ENCODE assay signal across 10 cellular contexts in genomic region chr17:44352922-44353655, GRCh38. TPM values are rescaled to one million over a fixed set of nuclear protein-coding genes. Genes with fewer than 3 reads are reported as not detected.
A peak's percentile ranks its signal among the peaks of the same experiment; 100 is the strongest.
DNase-seq lines count a peak whose midpoint lies in the region; ATAC-seq and TF ChIP-seq lines count a peak whose summit lies in the region.
"Had no signal": no experiment of that assay in that cellular context is flagged by ENCODE, and none has a peak within 500 bp of the region (broad histone marks: within the 10 kb centered on the region; RNA-seq: fewer than 3 reads in every experiment).

No MANE protein-coding gene starts in this region.

- H3K27ac Mint-ChIP-seq in activated naive CD4-positive, alpha-beta T cell treated with anti-CD3 and anti-CD28 coated beads, Interleukin-2, amount 50 U/mL, for 24 hours: no peak overlapping the region
- peak overlapping the region; percentile 48 for H3K27ac Mint-ChIP-seq in activated naive CD8-positive, alpha-beta T cell treated with anti-CD3 and anti-CD28 coated beads, Interleukin-2, amount 10 ng/mL, durations not matched to agents 7 days and 5 days
- H3K27ac Mint-ChIP-seq in memory B cell (no peak overlapping the region), type B pancreatic cell (no peak overlapping the region)

- peaks cover 8% of the 10 kb centered on the region for H3K4me1 Mint-ChIP-seq in activated naive CD4-positive, alpha-beta T cell treated with anti-CD3 and anti-CD28 coated beads, Interleukin-2, amount 50 U/mL, for 24 hours
- peaks cover 9% of the 10 kb centered on the region for H3K4me1 Mint-ChIP-seq in activated naive CD8-positive, alpha-beta T cell treated with anti-CD3 and anti-CD28 coated beads, Interleukin-2, amount 10 ng/mL, durations not matched to agents 7 days and 5 days
- peaks cover 24% of the 10 kb centered on the region for H3K4me1 Mint-ChIP-seq in memory B cell
- peaks cover 4% of the 10 kb centered on the region for H3K4me1 Mint-ChIP-seq in type B pancreatic cell (ENCODE audit: unreplicated experiment)

- ATAC-seq in activated naive CD8-positive, alpha-beta T cell treated with anti-CD3 and anti-CD28 coated beads, Interleukin-2, amount 10 ng/mL, durations not matched to agents 7 days and 5 days (ENCODE audit: low read depth): no peak
- ATAC-seq in memory B cell (ENCODE audit: low read depth): no peak
- ATAC-seq in HG03571 (IDR thresholded peaks at IDR 0.05; ENCODE audit: unreplicated experiment): no peak
- ATAC-seq in GM18858 (IDR thresholded peaks at IDR 0.05; ENCODE audit: unreplicated experiment): no peak

- no peak for DNase-seq in activated naive CD4-positive, alpha-beta T cell (lab: John Stamatoyannopoulos, UW)
- no peak for DNase-seq in activated naive CD8-positive, alpha-beta T cell treated with anti-CD3 and anti-CD28 coated beads, Interleukin-2, amount 10 ng/mL, durations not matched to agents 7 days and 5 days
- DNase-seq in memory B cell (ENCODE audit: low spot score in 2 of 2) (no peak), type B pancreatic cell (ENCODE audit: extremely low spot score, unreplicated experiment) (no peak), HPDE6-E6E7 (ENCODE audit: extremely low spot score) (no peak)

- POLR2A ChIA-PET in activated naive CD8-positive, alpha-beta T cell treated with anti-CD3 and anti-CD28 coated beads, Interleukin-2, amount 10 ng/mL, durations not matched to agents 7 days and 5 days (lab: Charles Lee): interaction anchor here (0.6 to 1.2 kb wide), 3 partner anchors 131 to 178 kb away, joined by 3 read pairs; no protein-coding TSS in a partner anchor

- no peak for TF ChIP-seq CTCF in type B pancreatic cell (conservative IDR thresholded peaks at IDR 0.05)

- H3K9me3 Mint-ChIP-seq in activated naive CD4-positive, alpha-beta T cell treated with anti-CD3 and anti-CD28 coated beads, Interleukin-2, amount 50 U/mL, for 24 hours: no peaks in the 10 kb centered on the region
- no peaks in the 10 kb centered on the region for H3K9me3 Mint-ChIP-seq in activated naive CD8-positive, alpha-beta T cell treated with anti-CD3 and anti-CD28 coated beads, Interleukin-2, amount 10 ng/mL, durations not matched to agents 7 days and 5 days
- H3K9me3 Mint-ChIP-seq in memory B cell: no peaks in the 10 kb centered on the region
- H3K9me3 Mint-ChIP-seq in type B pancreatic cell: no peaks in the 10 kb centered on the region

- H3K4me3 Mint-ChIP-seq in activated naive CD4-positive, alpha-beta T cell treated with anti-CD3 and anti-CD28 coated beads, Interleukin-2, amount 50 U/mL, for 24 hours: peak overlapping the region; percentile 74
- peak overlapping the region; percentile 58 for H3K4me3 Mint-ChIP-seq in activated naive CD8-positive, alpha-beta T cell treated with anti-CD3 and anti-CD28 coated beads, Interleukin-2, amount 10 ng/mL, durations not matched to agents 7 days and 5 days
- H3K4me3 Mint-ChIP-seq in memory B cell: peak overlapping the region; percentile 71
- H3K4me3 Mint-ChIP-seq in type B pancreatic cell: peak overlapping the region; percentile 52

- H3K36me3 Mint-ChIP-seq in activated naive CD4-positive, alpha-beta T cell treated with anti-CD3 and anti-CD28 coated beads, Interleukin-2, amount 50 U/mL, for 24 hours: peaks cover 2% of the 10 kb centered on the region
- H3K36me3 Mint-ChIP-seq in activated naive CD8-positive, alpha-beta T cell treated with anti-CD3 and anti-CD28 coated beads, Interleukin-2, amount 10 ng/mL, durations not matched to agents 7 days and 5 days: peaks cover 3% of the 10 kb centered on the region
- H3K36me3 Mint-ChIP-seq in memory B cell (peaks cover 10% of the 10 kb centered on the region), type B pancreatic cell (peaks cover 4% of the 10 kb centered on the region)

- no peaks in the 10 kb centered on the region for H3K27me3 Mint-ChIP-seq in activated naive CD4-positive, alpha-beta T cell treated with anti-CD3 and anti-CD28 coated beads, Interleukin-2, amount 50 U/mL, for 24 hours
- H3K27me3 Mint-ChIP-seq in activated naive CD8-positive, alpha-beta T cell treated with anti-CD3 and anti-CD28 coated beads, Interleukin-2, amount 10 ng/mL, durations not matched to agents 7 days and 5 days: peaks cover 8% of the 10 kb centered on the region
- no peaks in the 10 kb centered on the region for H3K27me3 Mint-ChIP-seq in memory B cell
- H3K27me3 Mint-ChIP-seq in type B pancreatic cell: no peaks in the 10 kb centered on the region

RNA-seq across cellular contexts. Expression of gene GRN, which starts 8.0 kb away (rescaled TPM):
- total RNA-seq in activated naive CD8-positive, alpha-beta T cell treated with anti-CD3 and anti-CD28 coated beads, Interleukin-2, amount 10 ng/mL, durations not matched to agents 7 days and 5 days: 10 to 100 TPM; 53.5 to 58.8 TPM
- 183 and 236 TPM in 2 replicates for total RNA-seq in type B pancreatic cell (ENCODE audit: low replicate concordance)

RNA-seq across cellular contexts. Expression of gene FAM171A2, which starts 10.6 kb away (rescaled TPM):
- under 1 TPM; 0.37 to 0.69 TPM for total RNA-seq in activated naive CD8-positive, alpha-beta T cell treated with anti-CD3 and anti-CD28 coated beads, Interleukin-2, amount 10 ng/mL, durations not matched to agents 7 days and 5 days
- total RNA-seq in type B pancreatic cell (ENCODE audit: low replicate concordance): 13.3 and 34.7 TPM in 2 replicates

RNA-seq across cellular contexts. Expression of gene SLC25A39, which starts 28.5 kb away (rescaled TPM):
- 100 to 1,000 TPM; 104 to 117 TPM for total RNA-seq in activated naive CD8-positive, alpha-beta T cell treated with anti-CD3 and anti-CD28 coated beads, Interleukin-2, amount 10 ng/mL, durations not matched to agents 7 days and 5 days
- 137 and 169 TPM in 2 replicates for total RNA-seq in type B pancreatic cell (ENCODE audit: low replicate concordance)

RNA-seq across cellular contexts. Expression of gene ITGA2B, which starts 36.4 kb away (rescaled TPM):
- under 1 TPM; 0.34 to 0.83 TPM for total RNA-seq in activated naive CD8-positive, alpha-beta T cell treated with anti-CD3 and anti-CD28 coated beads, Interleukin-2, amount 10 ng/mL, durations not matched to agents 7 days and 5 days
- 0.69 and 8.8 TPM in 2 replicates for total RNA-seq in type B pancreatic cell (ENCODE audit: low replicate concordance)
- total RNA-seq: bronchial epithelial cell had no signal

RNA-seq across cellular contexts. Expression of gene RUNDC3A, which starts 44.7 kb away (rescaled TPM):
- total RNA-seq in activated naive CD8-positive, alpha-beta T cell treated with anti-CD3 and anti-CD28 coated beads, Interleukin-2, amount 10 ng/mL, durations not matched to agents 7 days and 5 days: under 1 TPM in 1 of 2 experiments, not detected in 1; 0.50 TPM
- 10.3 and 12.3 TPM in 2 replicates for total RNA-seq in type B pancreatic cell (ENCODE audit: low replicate concordance)
- total RNA-seq: NCI-H460 had no signal
